Comparison of ENCODE assay signal across 8 cellular contexts in the genomic region with DNA sequence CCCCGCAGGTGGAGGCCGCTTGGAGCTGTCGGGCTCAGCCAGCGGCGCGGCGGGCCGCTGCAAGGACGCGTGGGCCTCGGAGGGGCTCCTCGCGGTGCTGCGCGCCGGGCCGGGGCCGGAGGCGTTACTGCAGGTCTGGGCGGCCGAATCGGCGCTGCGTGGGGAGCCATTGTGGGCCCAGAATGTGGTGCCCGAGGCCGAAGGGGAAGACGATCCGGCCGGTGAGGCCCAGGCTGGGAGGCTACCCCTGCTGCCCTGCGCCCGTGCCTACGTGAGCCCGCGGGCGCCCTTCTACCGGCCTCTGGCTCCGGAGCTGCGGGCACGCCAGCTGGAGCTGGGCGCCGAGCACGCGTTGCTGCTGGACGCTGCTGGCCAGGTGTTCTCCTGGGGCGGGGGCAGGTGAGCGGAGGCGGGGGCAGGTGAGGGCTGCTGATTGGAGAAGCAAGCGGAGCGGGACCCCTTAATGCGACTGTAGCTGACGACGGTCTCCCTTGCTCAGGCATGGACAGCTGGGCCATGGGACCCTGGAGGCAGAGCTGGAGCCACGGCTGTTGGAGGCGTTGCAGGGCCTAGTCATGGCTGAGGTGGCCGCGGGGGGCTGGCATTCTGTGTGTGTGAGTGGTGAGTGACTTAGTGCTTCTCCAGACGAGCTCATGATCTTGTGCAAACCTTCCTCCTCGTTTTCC. TPM values are rescaled to one million over a fixed set of nuclear protein-coding genes. Genes with fewer than 3 reads are reported as not detected.
DNase-seq lines count a peak whose midpoint lies in the region; ATAC-seq and TF ChIP-seq lines count a peak whose summit lies in the region.

No MANE protein-coding gene starts in this region.

- CTCF ChIA-PET in OCI-LY7 (lab: Charles Lee; ENCODE audit: unreplicated experiment): interaction anchor here (0.9 to 3.9 kb wide), 5 partner anchors 21 to 93 kb away, joined by 3 to 41 read pairs (median 8); partner anchors contain the start of genes HDDC3 and UNC45A

- peaks cover 9 to 11% of the 10 kb centered on the region in 2 donors for H3K36me3 Mint-ChIP-seq in activated T-cell treated with anti-CD3 and anti-CD28 coated beads, Interleukin-2, amount 50 U/mL, for 72 hours (ENCODE audit: insufficient read depth in 2 of 2)

- no peaks in the 10 kb centered on the region for H3K9me2 ChIP-seq in OCI-LY7 (ENCODE audit: insufficient read depth, low read length)

- H3K4me3 ChIP-seq in cardiac fibroblast (replicated peaks in 1 of 2; ENCODE audit: low read depth in 2 of 2, low read length in 2 of 2) (peak overlapping the region; percentile 39 to 67), testis (peak overlapping the region; percentile 52 to 76), OCI-LY7 (ENCODE audit: low read depth, low read length, poor library complexity, severe bottlenecking) (no peak overlapping the region), WERI-Rb-1 (ENCODE audit: low read depth, low read length) (no peak overlapping the region)

- H3K27me3 ChIP-seq in testis (no peaks in the 10 kb centered on the region), WERI-Rb-1 (ENCODE audit: insufficient read depth, low read depth, severe bottlenecking) (no peaks in the 10 kb centered on the region)

- TF ChIP-seq CTCF in cardiac fibroblast (IDR thresholded peaks at IDR 0.05; ENCODE audit: low read depth, low read length) (no peak), testis (IDR thresholded peaks at IDR 0.05) (no peak), OCI-LY7 (conservative IDR thresholded peaks at IDR 0.05; ENCODE audit: low read length) (no peak), WERI-Rb-1 (IDR thresholded peaks at IDR 0.05; ENCODE audit: low read depth, low read length) (no peak)

- H3K9me3 ChIP-seq in testis: no peaks in the 10 kb centered on the region
- no peaks in the 10 kb centered on the region for H3K9me3 ChIP-seq in OCI-LY7 (ENCODE audit: low read length)
- no peaks in the 10 kb centered on the region for H3K9me3 ChIP-seq in WERI-Rb-1 (ENCODE audit: severe bottlenecking)

- 15 to 34% methylated on average over 4 to 58 of the region's 58 CpGs for WGBS in testis, 2 donors

- H3K27ac Mint-ChIP-seq in activated T-cell treated with anti-CD3 and anti-CD28 coated beads, Interleukin-2, amount 50 U/mL, for 72 hours: no peak overlapping the region

- H3K4me1 ChIP-seq in testis: peaks cover 19% of the 10 kb centered on the region
- H3K4me1 ChIP-seq in OCI-LY7 (ENCODE audit: insufficient read depth, low read length, poor library complexity, severe bottlenecking): peaks cover 18% of the 10 kb centered on the region

- peaks cover 10% of the 10 kb centered on the region for H3K4me1 Mint-ChIP-seq in activated T-cell treated with anti-CD3 and anti-CD28 coated beads, Interleukin-2, amount 50 U/mL, for 72 hours (ENCODE audit: low read depth)

- H2AFZ ChIP-seq in OCI-LY7 (ENCODE audit: low read length): no peak overlapping the region

- TF ChIP-seq POLR2A in testis (IDR thresholded peaks at IDR 0.05): no peak

- BruUV-seq in OCI-LY7 (replicated peaks; lab: Mats Ljungman, UMichigan): no TSS peak

- no peaks in the 10 kb centered on the region for H4K20me1 ChIP-seq in OCI-LY7 (ENCODE audit: insufficient read depth, low read length)

- H3K4me3 Mint-ChIP-seq in activated T-cell treated with anti-CD3 and anti-CD28 coated beads, Interleukin-2, amount 50 U/mL, for 72 hours: peak overlapping the region; percentile 21 to 70

- H3K27ac ChIP-seq in testis (peak overlapping the region; percentile 6 to 45), OCI-LY7 (ENCODE audit: low read depth, low read length, poor library complexity, severe bottlenecking) (no peak overlapping the region), WERI-Rb-1 (no peak overlapping the region)

- H3K36me3 ChIP-seq in testis (ENCODE audit: low read depth, missing control alignments) (no peaks in the 10 kb centered on the region), OCI-LY7 (ENCODE audit: insufficient read depth, low read length) (peaks cover 65% of the 10 kb centered on the region), WERI-Rb-1 (peaks cover 53% of the 10 kb centered on the region)

- intact Hi-C loops in testis (cut with DNase I; ENCODE audit: low total_unique reads): no loop called here
- intact Hi-C loops in OCI-LY7 (cut with micrococcal nuclease; ENCODE audit: unreplicated experiment): loop anchor here (2.0 kb wide), 1 partner anchor 314 kb away; no protein-coding TSS in a partner anchor

- H3K4me2 ChIP-seq in OCI-LY7 (ENCODE audit: low read length): no peak overlapping the region

- H3K79me2 ChIP-seq in OCI-LY7 (ENCODE audit: insufficient read depth, low read depth, low read length): peaks cover 12% of the 10 kb centered on the region

- no peak for ATAC-seq in activated T-cell treated with anti-CD3 and anti-CD28 coated beads, Interleukin-2, amount 50 U/mL, for 72 hours (replicated peaks in 1 of 2)

- H3K27me3 Mint-ChIP-seq in activated T-cell treated with anti-CD3 and anti-CD28 coated beads, Interleukin-2, amount 50 U/mL, for 72 hours (ENCODE audit: low read depth): no peaks in the 10 kb centered on the region

- POLR2A ChIA-PET in OCI-LY7 (lab: Charles Lee): interaction anchor here (0.5 to 6.1 kb wide), 5 partner anchors 11 to 1972 kb away, joined by 3 to 58 read pairs (median 4); partner anchors contain the start of genes HDDC3 and UNC45A

- no peak for DNase-seq in activated T-cell treated with anti-CD3 and anti-CD28 coated beads, Interleukin-2, amount 50 U/mL, for 72 hours
- no peak for DNase-seq in activated T-cell treated with anti-CD3 and anti-CD28 coated beads for 4 hours
- DNase-seq in cardiac fibroblast (ENCODE audit: low read depth in 2 of 2): peak in 1 of 2 donors; percentile 32
- DNase-seq in left kidney (ENCODE audit: low read depth, low spot score): peak; percentile 72
- DNase-seq in testis: no peak
- DNase-seq in OCI-LY7 (ENCODE audit: low spot score): no peak
- DNase-seq in WERI-Rb-1: no peak
- no peak for DNase-seq in NOMO-1 (lab: John Stamatoyannopoulos, UW; ENCODE audit: unreplicated experiment in 2 of 2)

- no peaks in the 10 kb centered on the region for H3K9me3 Mint-ChIP-seq in activated T-cell treated with anti-CD3 and anti-CD28 coated beads, Interleukin-2, amount 50 U/mL, for 72 hours

RNA-seq across cellular contexts. Expression of gene RCCD1, which starts 2.6 kb away (rescaled TPM):
- total RNA-seq in activated T-cell treated with anti-CD3 and anti-CD28 coated beads, Interleukin-2, amount 50 U/mL, for 72 hours: 10 to 100 TPM; 26.2 to 27.6 TPM
- total RNA-seq in testis (10 to 100 TPM; 17.5 TPM), OCI-LY7 (2022) (84.5 and 96.9 TPM in 2 replicates)
- polyA plus RNA-seq in testis (ENCODE audit: insufficient read depth, low read depth, low replicate concordance): 21.1 TPM
- 74.8 and 77.7 TPM in 2 replicates for total RNA-seq in OCI-LY7 (2014; rRNA removed; shearing (Covaris generic))

RNA-seq across cellular contexts. Expression of gene UNC45A, which starts 22.2 kb away (rescaled TPM):
- total RNA-seq in activated T-cell treated with anti-CD3 and anti-CD28 coated beads, Interleukin-2, amount 50 U/mL, for 72 hours: 10 to 100 TPM; 65.9 to 76.8 TPM
- total RNA-seq in testis: 10 to 100 TPM; 48.9 to 56.9 TPM
- 59.6 TPM for polyA plus RNA-seq in testis (ENCODE audit: insufficient read depth, low read depth, low replicate concordance)
- 38.3 and 46.1 TPM in 2 replicates for total RNA-seq in OCI-LY7 (2014; rRNA removed; shearing (Covaris generic))
- 62.3 and 68.0 TPM in 2 replicates for total RNA-seq in OCI-LY7 (2022)

RNA-seq across cellular contexts. Expression of gene HDDC3, which starts 24.9 kb away (rescaled TPM):
- total RNA-seq in activated T-cell treated with anti-CD3 and anti-CD28 coated beads, Interleukin-2, amount 50 U/mL, for 72 hours: 10 to 100 TPM; 37.6 to 53.7 TPM
- total RNA-seq in testis (10 to 100 TPM; 16.7 to 18.3 TPM), OCI-LY7 (2022) (38.6 and 39.7 TPM in 2 replicates)
- polyA plus RNA-seq in testis (ENCODE audit: insufficient read depth, low read depth, low replicate concordance): 12.1 TPM
- 31.8 and 35.8 TPM in 2 replicates for total RNA-seq in OCI-LY7 (2014; rRNA removed; shearing (Covaris generic))

RNA-seq across cellular contexts. Expression of gene PRC1, which starts 37.1 kb away (rescaled TPM):
- 100 to 1,000 TPM; 111 to 115 TPM for total RNA-seq in activated T-cell treated with anti-CD3 and anti-CD28 coated beads, Interleukin-2, amount 50 U/mL, for 72 hours
- total RNA-seq in testis (100 to 1,000 TPM in 1 of 2 donors, 10 to 100 TPM in 1; 74.3 to 104 TPM), OCI-LY7 (2022) (149 and 150 TPM in 2 replicates)
- polyA plus RNA-seq in testis (ENCODE audit: insufficient read depth, low read depth, low replicate concordance): 111 TPM
- 224 and 402 TPM in 2 replicates for total RNA-seq in OCI-LY7 (2014; rRNA removed; shearing (Covaris generic))

RNA-seq across cellular contexts. Expression of gene MAN2A2, which starts 54.1 kb away (rescaled TPM):
- total RNA-seq in activated T-cell treated with anti-CD3 and anti-CD28 coated beads, Interleukin-2, amount 50 U/mL, for 72 hours: 100 to 1,000 TPM; 159 to 190 TPM
- total RNA-seq in testis (100 to 1,000 TPM; 128 to 151 TPM), OCI-LY7 (2022) (11.6 and 17.4 TPM in 2 replicates)
- polyA plus RNA-seq in testis (ENCODE audit: insufficient read depth, low read depth, low replicate concordance): 101 TPM
- total RNA-seq in OCI-LY7 (2014; rRNA removed; shearing (Covaris generic)): 6.6 and 12.2 TPM in 2 replicates

Comparison
In these comparisons a context has a peak if more than half of its experiments do, and no peak if none do; other contexts are left out.
1. H3K4me3 ChIP-seq: peak in cardiac fibroblast (2 of 2) and testis (2 of 2); none in OCI-LY7 (single experiment) and WERI-Rb-1 (single experiment).
2. H3K27ac ChIP-seq: peak in testis (2 of 2); none in OCI-LY7 (single experiment) and WERI-Rb-1 (single experiment).